Comparison of ENCODE assay signal across 4 cellular contexts in genomic region chr14:23634698-23635412, GRCh38. TPM values are rescaled to one million over a fixed set of nuclear protein-coding genes. Genes with fewer than 3 reads are reported as not detected.
"Had no signal": no experiment of that assay in that cellular context is flagged by ENCODE, and none has a peak within 500 bp of the region (broad histone marks: within the 10 kb centered on the region; RNA-seq: fewer than 3 reads in every experiment).

No MANE protein-coding gene starts in this region.

RNA-seq across cellular contexts. Expression of gene DHRS2, which starts 1.3 kb away (rescaled TPM):
- total RNA-seq: Right ventricle myocardium superior had no signal

RNA-seq across cellular contexts. Expression of gene JPH4, which starts 56.3 kb away (rescaled TPM):
- total RNA-seq: LHCN-M2, MCF 10A, SJSA1 had no signal
